ENCODE assay signal across 22 cellular contexts in genomic region chr1:65045022-65045786, GRCh38.
"Had no signal": no experiment of that assay in that cellular context is flagged by ENCODE, and none has a peak within 500 bp of the region (broad histone marks: within the 10 kb centered on the region; RNA-seq: fewer than 3 reads in every experiment).

No MANE protein-coding gene starts in this region.

- H3K4me3 Mint-ChIP-seq: activated naive CD8-positive, alpha-beta T cell treated with anti-CD3 and anti-CD28 coated beads, Interleukin-2, amount 10 ng/mL, durations not matched to agents 7 days and 5 days; effector memory CD8-positive, alpha-beta T cell; immature natural killer cell had no signal

- H3K9me3 Mint-ChIP-seq: activated naive CD8-positive, alpha-beta T cell treated with anti-CD3 and anti-CD28 coated beads, Interleukin-2, amount 10 ng/mL, durations not matched to agents 7 days and 5 days; effector memory CD8-positive, alpha-beta T cell had no signal

- H3K27me3 ChIP-seq: cardiac muscle cell, esophagus squamous epithelium, ovary, stomach, vagina had no signal

- H3K9me3 ChIP-seq: esophagus squamous epithelium, ovary, psoas muscle, stomach, vagina had no signal

- H3K27ac Mint-ChIP-seq: activated naive CD8-positive, alpha-beta T cell treated with anti-CD3 and anti-CD28 coated beads, Interleukin-2, amount 10 ng/mL, durations not matched to agents 7 days and 5 days had no signal

- H3K27ac ChIP-seq: cardiac muscle cell, esophagus squamous epithelium, ovary, psoas muscle, skin epidermis, stomach, vagina had no signal

- DNase-seq: activated CD8-positive, alpha-beta memory T cell treated with anti-CD3 and anti-CD28 coated beads for 24 hours; activated CD8-positive, alpha-beta memory T cell treated with anti-CD3 and anti-CD28 coated beads, Interleukin-2, amount 50 U/mL, for 48 hours; activated gamma-delta T cell; activated naive CD8-positive, alpha-beta T cell treated with anti-CD3 and anti-CD28 coated beads, Interleukin-2, amount 10 ng/mL, durations not matched to agents 7 days and 5 days; dermis blood vessel endothelial cell; effector memory CD8-positive, alpha-beta T cell; esophagus squamous epithelium; immature natural killer cell; kidney glomerular epithelial cell; left ventricle myocardium superior; ovary; psoas muscle; right cardiac atrium; stimulated activated CD4-positive, alpha-beta T cell treated with anti-CD3 and anti-CD28 coated beads, Interleukin-15, amount 100 ng/mL, for 24 hours; stimulated activated CD4-positive, alpha-beta T cell treated with anti-CD3 and anti-CD28 coated beads, Interleukin-4, amount 100 ng/mL, for 1 hour; stomach; T1000; trophoblast cell had no signal

- ATAC-seq: activated CD4-positive, CD25-positive, alpha-beta regulatory T cell treated with anti-CD3 and anti-CD28 coated beads, Interleukin-2, amount 50 U/mL, for 24 hours; effector memory CD8-positive, alpha-beta T cell; psoas muscle had no signal

- H3K36me3 Mint-ChIP-seq: activated naive CD8-positive, alpha-beta T cell treated with anti-CD3 and anti-CD28 coated beads, Interleukin-2, amount 10 ng/mL, durations not matched to agents 7 days and 5 days had no signal

- H3K27me3 Mint-ChIP-seq: effector memory CD8-positive, alpha-beta T cell had no signal

- H3K4me3 ChIP-seq: cardiac muscle cell, esophagus squamous epithelium, ovary, psoas muscle, skin epidermis, stomach, vagina had no signal

- H3K36me3 ChIP-seq: cardiac muscle cell, esophagus squamous epithelium, ovary, vagina had no signal
